Comparison of ENCODE assay signal across 2 cellular contexts in the genomic region with DNA sequence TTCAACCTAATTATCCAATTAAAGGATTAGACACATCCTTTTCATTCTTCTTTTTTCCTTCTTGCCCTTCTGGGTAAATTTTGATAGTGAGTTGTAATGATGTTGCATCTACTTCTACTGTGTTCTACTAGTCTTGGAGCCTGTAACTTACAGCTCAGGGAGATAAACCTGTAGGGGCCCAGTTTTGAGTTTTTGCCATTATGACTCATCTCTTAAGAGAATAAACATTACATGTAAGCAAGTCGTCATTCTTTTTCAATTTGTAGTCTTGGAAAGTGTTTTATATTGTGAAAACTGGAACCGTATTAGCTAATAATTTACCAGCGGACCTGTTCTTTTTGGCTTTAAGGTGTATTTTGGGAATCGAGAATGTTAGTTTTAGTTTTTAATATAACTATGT.
TF ChIP-seq lines count a peak whose summit lies in the region.

No MANE protein-coding gene starts in this region.

TF ChIP-seq in liver, 16 proteins besides CTCF, POLR2A, EP300 and RAD21 (continued from another document):
- TF ChIP-seq TAF1 (conservative IDR thresholded peaks at IDR 0.05) (no peak), SP1 (IDR thresholded peaks at IDR 0.05) (no peak), GABPA (IDR thresholded peaks at IDR 0.05 in 1 of 2, conservative IDR thresholded peaks at IDR 0.05 in 1 of 2) (no peak), HNF4G (IDR thresholded peaks at IDR 0.05) (no peak)
- TF ChIP-seq, protein P1, sequence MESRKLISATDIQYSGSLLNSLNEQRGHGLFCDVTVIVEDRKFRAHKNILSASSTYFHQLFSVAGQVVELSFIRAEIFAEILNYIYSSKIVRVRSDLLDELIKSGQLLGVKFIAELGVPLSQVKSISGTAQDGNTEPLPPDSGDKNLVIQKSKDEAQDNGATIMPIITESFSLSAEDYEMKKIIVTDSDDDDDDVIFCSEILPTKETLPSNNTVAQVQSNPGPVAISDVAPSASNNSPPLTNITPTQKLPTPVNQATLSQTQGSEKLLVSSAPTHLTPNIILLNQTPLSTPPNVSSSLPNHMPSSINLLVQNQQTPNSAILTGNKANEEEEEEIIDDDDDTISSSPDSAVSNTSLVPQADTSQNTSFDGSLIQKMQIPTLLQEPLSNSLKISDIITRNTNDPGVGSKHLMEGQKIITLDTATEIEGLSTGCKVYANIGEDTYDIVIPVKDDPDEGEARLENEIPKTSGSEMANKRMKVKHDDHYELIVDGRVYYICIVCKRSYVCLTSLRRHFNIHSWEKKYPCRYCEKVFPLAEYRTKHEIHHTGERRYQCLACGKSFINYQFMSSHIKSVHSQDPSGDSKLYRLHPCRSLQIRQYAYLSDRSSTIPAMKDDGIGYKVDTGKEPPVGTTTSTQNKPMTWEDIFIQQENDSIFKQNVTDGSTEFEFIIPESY (IDR thresholded peaks at IDR 0.05) = peak; percentile 19
- TF ChIP-seq, protein P2, sequence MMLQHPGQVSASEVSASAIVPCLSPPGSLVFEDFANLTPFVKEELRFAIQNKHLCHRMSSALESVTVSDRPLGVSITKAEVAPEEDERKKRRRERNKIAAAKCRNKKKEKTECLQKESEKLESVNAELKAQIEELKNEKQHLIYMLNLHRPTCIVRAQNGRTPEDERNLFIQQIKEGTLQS (IDR thresholded peaks at IDR 0.05) = peak; percentile 33
TF ChIP-seq in liver: peak in this region for 6.

TF ChIP-seq in HepG2, 621 proteins besides CTCF, POLR2A, EP300 and RAD21:
- TF ChIP-seq, protein P3, sequence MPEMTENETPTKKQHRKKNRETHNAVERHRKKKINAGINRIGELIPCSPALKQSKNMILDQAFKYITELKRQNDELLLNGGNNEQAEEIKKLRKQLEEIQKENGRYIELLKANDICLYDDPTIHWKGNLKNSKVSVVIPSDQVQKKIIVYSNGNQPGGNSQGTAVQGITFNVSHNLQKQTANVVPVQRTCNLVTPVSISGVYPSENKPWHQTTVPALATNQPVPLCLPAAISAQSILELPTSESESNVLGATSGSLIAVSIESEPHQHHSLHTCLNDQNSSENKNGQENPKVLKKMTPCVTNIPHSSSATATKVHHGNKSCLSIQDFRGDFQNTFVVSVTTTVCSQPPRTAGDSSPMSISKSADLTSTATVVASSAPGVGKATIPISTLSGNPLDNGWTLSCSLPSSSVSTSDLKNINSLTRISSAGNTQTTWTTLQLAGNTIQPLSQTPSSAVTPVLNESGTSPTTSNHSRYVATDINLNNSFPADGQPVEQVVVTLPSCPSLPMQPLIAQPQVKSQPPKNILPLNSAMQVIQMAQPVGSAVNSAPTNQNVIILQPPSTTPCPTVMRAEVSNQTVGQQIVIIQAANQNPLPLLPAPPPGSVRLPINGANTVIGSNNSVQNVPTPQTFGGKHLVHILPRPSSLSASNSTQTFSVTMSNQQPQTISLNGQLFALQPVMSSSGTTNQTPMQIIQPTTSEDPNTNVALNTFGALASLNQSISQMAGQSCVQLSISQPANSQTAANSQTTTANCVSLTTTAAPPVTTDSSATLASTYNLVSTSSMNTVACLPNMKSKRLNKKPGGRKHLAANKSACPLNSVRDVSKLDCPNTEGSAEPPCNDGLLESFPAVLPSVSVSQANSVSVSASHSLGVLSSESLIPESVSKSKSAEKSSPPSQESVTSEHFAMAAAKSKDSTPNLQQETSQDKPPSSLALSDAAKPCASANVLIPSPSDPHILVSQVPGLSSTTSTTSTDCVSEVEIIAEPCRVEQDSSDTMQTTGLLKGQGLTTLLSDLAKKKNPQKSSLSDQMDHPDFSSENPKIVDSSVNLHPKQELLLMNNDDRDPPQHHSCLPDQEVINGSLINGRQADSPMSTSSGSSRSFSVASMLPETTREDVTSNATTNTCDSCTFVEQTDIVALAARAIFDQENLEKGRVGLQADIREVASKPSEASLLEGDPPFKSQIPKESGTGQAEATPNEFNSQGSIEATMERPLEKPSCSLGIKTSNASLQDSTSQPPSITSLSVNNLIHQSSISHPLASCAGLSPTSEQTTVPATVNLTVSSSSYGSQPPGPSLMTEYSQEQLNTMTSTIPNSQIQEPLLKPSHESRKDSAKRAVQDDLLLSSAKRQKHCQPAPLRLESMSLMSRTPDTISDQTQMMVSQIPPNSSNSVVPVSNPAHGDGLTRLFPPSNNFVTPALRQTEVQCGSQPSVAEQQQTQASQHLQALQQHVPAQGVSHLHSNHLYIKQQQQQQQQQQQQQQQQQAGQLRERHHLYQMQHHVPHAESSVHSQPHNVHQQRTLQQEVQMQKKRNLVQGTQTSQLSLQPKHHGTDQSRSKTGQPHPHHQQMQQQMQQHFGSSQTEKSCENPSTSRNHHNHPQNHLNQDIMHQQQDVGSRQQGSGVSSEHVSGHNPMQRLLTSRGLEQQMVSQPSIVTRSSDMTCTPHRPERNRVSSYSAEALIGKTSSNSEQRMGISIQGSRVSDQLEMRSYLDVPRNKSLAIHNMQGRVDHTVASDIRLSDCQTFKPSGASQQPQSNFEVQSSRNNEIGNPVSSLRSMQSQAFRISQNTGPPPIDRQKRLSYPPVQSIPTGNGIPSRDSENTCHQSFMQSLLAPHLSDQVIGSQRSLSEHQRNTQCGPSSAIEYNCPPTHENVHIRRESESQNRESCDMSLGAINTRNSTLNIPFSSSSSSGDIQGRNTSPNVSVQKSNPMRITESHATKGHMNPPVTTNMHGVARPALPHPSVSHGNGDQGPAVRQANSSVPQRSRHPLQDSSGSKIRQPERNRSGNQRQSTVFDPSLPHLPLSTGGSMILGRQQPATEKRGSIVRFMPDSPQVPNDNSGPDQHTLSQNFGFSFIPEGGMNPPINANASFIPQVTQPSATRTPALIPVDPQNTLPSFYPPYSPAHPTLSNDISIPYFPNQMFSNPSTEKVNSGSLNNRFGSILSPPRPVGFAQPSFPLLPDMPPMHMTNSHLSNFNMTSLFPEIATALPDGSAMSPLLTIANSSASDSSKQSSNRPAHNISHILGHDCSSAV (CRISPR knock-in tag; IDR thresholded peaks at IDR 0.05; ENCODE audit: borderline replicate concordance) = no peak
- no peak for TF ChIP-seq ARID2 (CRISPR knock-in tag; IDR thresholded peaks at IDR 0.05; ENCODE audit: borderline replicate concordance)
- no peak for TF ChIP-seq ZSCAN21 (CRISPR knock-in tag; IDR thresholded peaks at IDR 0.05; ENCODE audit: borderline replicate concordance)
- TF ChIP-seq HMG20A (CRISPR knock-in tag; IDR thresholded peaks at IDR 0.05; ENCODE audit: borderline replicate concordance) = no peak
- TF ChIP-seq, protein P4, sequence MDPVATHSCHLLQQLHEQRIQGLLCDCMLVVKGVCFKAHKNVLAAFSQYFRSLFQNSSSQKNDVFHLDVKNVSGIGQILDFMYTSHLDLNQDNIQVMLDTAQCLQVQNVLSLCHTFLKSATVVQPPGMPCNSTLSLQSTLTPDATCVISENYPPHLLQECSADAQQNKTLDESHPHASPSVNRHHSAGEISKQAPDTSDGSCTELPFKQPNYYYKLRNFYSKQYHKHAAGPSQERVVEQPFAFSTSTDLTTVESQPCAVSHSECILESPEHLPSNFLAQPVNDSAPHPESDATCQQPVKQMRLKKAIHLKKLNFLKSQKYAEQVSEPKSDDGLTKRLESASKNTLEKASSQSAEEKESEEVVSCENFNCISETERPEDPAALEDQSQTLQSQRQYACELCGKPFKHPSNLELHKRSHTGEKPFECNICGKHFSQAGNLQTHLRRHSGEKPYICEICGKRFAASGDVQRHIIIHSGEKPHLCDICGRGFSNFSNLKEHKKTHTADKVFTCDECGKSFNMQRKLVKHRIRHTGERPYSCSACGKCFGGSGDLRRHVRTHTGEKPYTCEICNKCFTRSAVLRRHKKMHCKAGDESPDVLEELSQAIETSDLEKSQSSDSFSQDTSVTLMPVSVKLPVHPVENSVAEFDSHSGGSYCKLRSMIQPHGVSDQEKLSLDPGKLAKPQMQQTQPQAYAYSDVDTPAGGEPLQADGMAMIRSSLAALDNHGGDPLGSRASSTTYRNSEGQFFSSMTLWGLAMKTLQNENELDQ (CRISPR knock-in tag; IDR thresholded peaks at IDR 0.05; ENCODE audit: borderline replicate concordance) = no peak
- TF ChIP-seq SP5 (CRISPR knock-in tag; IDR thresholded peaks at IDR 0.05; ENCODE audit: borderline replicate concordance, low read depth) = no peak
- TF ChIP-seq SP1 (IDR thresholded peaks at IDR 0.05) = no peak
- TF ChIP-seq SP1 (CRISPR knock-in tag; IDR thresholded peaks at IDR 0.05) = no peak
- no peak for TF ChIP-seq ZNF33B (CRISPR knock-in tag; IDR thresholded peaks at IDR 0.05)
- no peak for TF ChIP-seq NFKBIZ (CRISPR knock-in tag; IDR thresholded peaks at IDR 0.05)
- TF ChIP-seq, protein P5, sequence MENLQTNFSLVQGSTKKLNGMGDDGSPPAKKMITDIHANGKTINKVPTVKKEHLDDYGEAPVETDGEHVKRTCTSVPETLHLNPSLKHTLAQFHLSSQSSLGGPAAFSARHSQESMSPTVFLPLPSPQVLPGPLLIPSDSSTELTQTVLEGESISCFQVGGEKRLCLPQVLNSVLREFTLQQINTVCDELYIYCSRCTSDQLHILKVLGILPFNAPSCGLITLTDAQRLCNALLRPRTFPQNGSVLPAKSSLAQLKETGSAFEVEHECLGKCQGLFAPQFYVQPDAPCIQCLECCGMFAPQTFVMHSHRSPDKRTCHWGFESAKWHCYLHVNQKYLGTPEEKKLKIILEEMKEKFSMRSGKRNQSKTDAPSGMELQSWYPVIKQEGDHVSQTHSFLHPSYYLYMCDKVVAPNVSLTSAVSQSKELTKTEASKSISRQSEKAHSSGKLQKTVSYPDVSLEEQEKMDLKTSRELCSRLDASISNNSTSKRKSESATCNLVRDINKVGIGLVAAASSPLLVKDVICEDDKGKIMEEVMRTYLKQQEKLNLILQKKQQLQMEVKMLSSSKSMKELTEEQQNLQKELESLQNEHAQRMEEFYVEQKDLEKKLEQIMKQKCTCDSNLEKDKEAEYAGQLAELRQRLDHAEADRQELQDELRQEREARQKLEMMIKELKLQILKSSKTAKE (CRISPR knock-in tag; IDR thresholded peaks at IDR 0.05; ENCODE audit: borderline replicate concordance) = no peak
- TF ChIP-seq ZNF446 (CRISPR knock-in tag; IDR thresholded peaks at IDR 0.05) = no peak
- TF ChIP-seq, protein P6, sequence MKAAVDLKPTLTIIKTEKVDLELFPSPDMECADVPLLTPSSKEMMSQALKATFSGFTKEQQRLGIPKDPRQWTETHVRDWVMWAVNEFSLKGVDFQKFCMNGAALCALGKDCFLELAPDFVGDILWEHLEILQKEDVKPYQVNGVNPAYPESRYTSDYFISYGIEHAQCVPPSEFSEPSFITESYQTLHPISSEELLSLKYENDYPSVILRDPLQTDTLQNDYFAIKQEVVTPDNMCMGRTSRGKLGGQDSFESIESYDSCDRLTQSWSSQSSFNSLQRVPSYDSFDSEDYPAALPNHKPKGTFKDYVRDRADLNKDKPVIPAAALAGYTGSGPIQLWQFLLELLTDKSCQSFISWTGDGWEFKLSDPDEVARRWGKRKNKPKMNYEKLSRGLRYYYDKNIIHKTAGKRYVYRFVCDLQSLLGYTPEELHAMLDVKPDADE (CRISPR knock-in tag; IDR thresholded peaks at IDR 0.05) = no peak
- TF ChIP-seq BCL6 (CRISPR knock-in tag; IDR thresholded peaks at IDR 0.05) = no peak
